ENCODE assay signal across 8 cellular contexts in genomic region chr7:97004931-97005763, GRCh38. TPM values are rescaled to one million over a fixed set of nuclear protein-coding genes. Genes with fewer than 3 reads are reported as not detected.
A peak's percentile ranks its signal among the peaks of the same experiment; 100 is the strongest.
DNase-seq lines count a peak whose midpoint lies in the region; ATAC-seq and TF ChIP-seq lines count a peak whose summit lies in the region.

DLX6 (plus strand) TSS chr7:97005553; CDS start chr7:97005978, 425 bp downstream.

- H3K27ac Mint-ChIP-seq in neural crest cell (ENCODE audit: unreplicated experiment), result no peak within 1 kb of the TSS

- H3K4me3 Mint-ChIP-seq in neural crest cell, result peak within 1 kb of the TSS; percentile 92

- TF ChIP-seq CTCF in epithelial cell of esophagus (IDR thresholded peaks at IDR 0.05; ENCODE audit: insufficient read depth, low read depth, low read length, missing control alignments) (no peak), neural crest cell (conservative IDR thresholded peaks at IDR 0.05) (no peak), omental fat pad (IDR thresholded peaks at IDR 0.05) (no peak)

- DNase-seq in EL (peak; percentile 20), NCI-H1048 (lab: John Stamatoyannopoulos, UW) (peak; percentile 83), epithelial cell of esophagus (ENCODE audit: low read depth) (peak; percentile 37), neural crest cell (ENCODE audit: low read depth, low spot score) (no peak), omental fat pad (ENCODE audit: low spot score) (no peak), kidney tubule cell (ENCODE audit: low spot score) (no peak)

- H3K9me3 Mint-ChIP-seq in neural crest cell, result no peaks in the 10 kb centered on the region

- H3K27me3 Mint-ChIP-seq in neural crest cell (ENCODE audit: low read depth), result peaks cover 99% of the 10 kb centered on the region

- peak; percentile 92 for ATAC-seq in SK-N-SH treated with all-trans-retinoic acid at 6 μM for 48 hours
- no peak for ATAC-seq in omental fat pad (ENCODE audit: low FRiP score)
- ATAC-seq in GM19397 (IDR thresholded peaks at IDR 0.05; ENCODE audit: unreplicated experiment), result no peak

- peaks cover 9% of the 10 kb centered on the region for H3K4me1 Mint-ChIP-seq in neural crest cell

- H3K36me3 Mint-ChIP-seq in neural crest cell (ENCODE audit: low read depth), result peaks cover 3% of the 10 kb centered on the region

- peak within 1 kb of the TSS; percentile 31 for H3K4me3 ChIP-seq in epithelial cell of esophagus (ENCODE audit: low read length)

TF ChIP-seq in SK-N-SH treated with all-trans-retinoic acid at 6 μM for 48 hours, 23 proteins besides CTCF, POLR2A, EP300 and RAD21:
- no peak for TF ChIP-seq ZFP3 (CRISPR knock-in tag; IDR thresholded peaks at IDR 0.05)
- TF ChIP-seq ZNF8 (CRISPR knock-in tag; IDR thresholded peaks at IDR 0.05), result 0 out of 2 replicates have a peak, but pooled peaks have one; percentile 20
- TF ChIP-seq PATZ1 (CRISPR knock-in tag; IDR thresholded peaks at IDR 0.05; ENCODE audit: borderline replicate concordance), result 0 out of 2 replicates have a peak, but pooled peaks have one; percentile 76
TF ChIP-seq in SK-N-SH treated with all-trans-retinoic acid at 6 μM for 48 hours: peak in this region for 2.

RNA-seq across cellular contexts. Expression of gene DLX6, which starts in this region (rescaled TPM):
- total RNA-seq in neural crest cell (0.26 and 0.32 TPM in 2 replicates), omental fat pad (not detected)

Comparison
In these comparisons a context has a peak if more than half of its experiments do, and no peak if none do; other contexts are left out.
1. DNase-seq: peak in EL (single experiment), NCI-H1048 (single experiment) and epithelial cell of esophagus (single experiment); none in neural crest cell (single experiment), omental fat pad (single experiment) and kidney tubule cell (single experiment).